ENCODE assay signal across 8 cellular contexts in the genomic region with DNA sequence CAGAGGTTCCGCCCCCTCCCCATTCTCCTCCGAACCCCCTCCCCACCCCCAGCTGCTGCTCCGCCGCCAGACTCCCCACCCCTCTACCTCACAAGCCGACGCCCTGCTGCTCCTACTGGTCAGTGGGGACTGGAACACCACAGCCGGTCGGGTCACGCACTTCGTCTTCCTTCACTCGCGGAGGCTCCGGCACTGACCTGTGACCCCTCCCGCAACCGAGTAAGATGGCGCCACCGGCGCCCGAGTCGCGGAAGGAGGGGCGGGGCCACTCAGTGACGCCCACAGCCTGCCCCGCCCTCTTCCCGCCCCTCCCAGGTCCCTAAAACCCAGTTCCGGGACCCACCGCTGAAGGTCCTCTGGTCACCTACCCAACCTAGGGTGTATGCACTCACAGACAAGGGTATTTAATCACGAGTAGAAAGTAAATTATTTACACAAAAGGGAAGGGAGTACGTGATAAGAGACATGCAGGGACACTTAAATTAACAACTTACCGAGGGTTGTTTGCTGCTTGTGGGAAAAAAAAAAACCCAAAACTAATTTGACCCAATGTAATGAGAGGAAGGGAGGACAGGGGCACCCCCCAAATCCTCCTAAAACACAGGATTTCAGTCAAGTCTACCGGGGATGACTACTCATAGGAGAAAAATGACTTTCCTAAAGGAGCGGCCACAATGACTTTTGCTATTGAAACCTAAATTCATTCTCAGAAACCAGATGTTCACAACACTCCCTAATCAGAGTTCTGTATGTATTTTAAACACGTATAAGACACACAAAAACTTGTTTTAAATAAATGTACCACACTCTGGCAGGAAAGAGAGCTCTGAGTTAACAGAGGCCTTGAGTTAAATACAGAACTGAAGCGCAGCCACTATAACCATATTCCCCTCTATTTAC. TPM values are rescaled to one million over a fixed set of nuclear protein-coding genes. Genes with fewer than 3 reads are reported as not detected.
DNase-seq lines count a peak whose midpoint lies in the region; ATAC-seq and TF ChIP-seq lines count a peak whose summit lies in the region.

A gene with protein sequence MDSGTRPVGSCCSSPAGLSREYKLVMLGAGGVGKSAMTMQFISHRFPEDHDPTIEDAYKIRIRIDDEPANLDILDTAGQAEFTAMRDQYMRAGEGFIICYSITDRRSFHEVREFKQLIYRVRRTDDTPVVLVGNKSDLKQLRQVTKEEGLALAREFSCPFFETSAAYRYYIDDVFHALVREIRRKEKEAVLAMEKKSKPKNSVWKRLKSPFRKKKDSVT (minus strand): TSS at position 194 of the 900 bp plus-strand sequence. CDS start 588 bp downstream, outside the sequence.

- peaks cover 50% of the 10 kb centered on the region for H3K36me3 ChIP-seq in BE2C
- peaks cover 6 to 79% of the 10 kb centered on the region in 2 donors for H3K36me3 ChIP-seq in left lung

- TF ChIP-seq POLR2A in GM19099 (IDR thresholded peaks at IDR 0.05; ENCODE audit: extremely low read depth, insufficient read length, low read depth), result peak; percentile 64

- peak; percentile 64 for ATAC-seq in HG03378 (IDR thresholded peaks at IDR 0.05; ENCODE audit: unreplicated experiment)
- ATAC-seq in left lung, result peak; percentile 96

- no peak for TF ChIP-seq CTCF in BE2C (IDR thresholded peaks at IDR 0.05; ENCODE audit: low read depth, low read length)
- TF ChIP-seq CTCF in left lung (IDR thresholded peaks at IDR 0.05), result no peak

- H3K27me3 ChIP-seq in BE2C (no peaks in the 10 kb centered on the region), left lung (no peaks in the 10 kb centered on the region)

- H3K4me1 ChIP-seq in BE2C, result no peaks in the 10 kb centered on the region
- H3K4me1 ChIP-seq in left lung, result peaks cover 4 to 30% of the 10 kb centered on the region in 2 donors

- peak within 1 kb of the TSS; percentile 88 to 92 for H3K27ac ChIP-seq in left lung

- peak; percentile 87 for DNase-seq in BE2C
- peak; percentile 83 for DNase-seq in NCI-H748 (lab: John Stamatoyannopoulos, UW; ENCODE audit: unreplicated experiment)
- peak; percentile 73 to 76 for DNase-seq in activated CD4-positive, alpha-beta T cell treated with anti-CD3 and anti-CD28 coated beads, Interleukin-2, amount 50 U/mL, for 4 hours
- peak in 1 of 2 donors; percentile 75 for DNase-seq in dermis microvascular lymphatic vessel endothelial cell (ENCODE audit: low read depth in 2 of 2)
- DNase-seq in left lung, result peak; percentile 93 to 97
- DNase-seq in stimulated activated CD4-positive, alpha-beta T cell treated with anti-CD3 and anti-CD28 coated beads, Interleukin-2, amount 100 ng/mL, for 48 hours, result peak; percentile 79 to 85

- intact Hi-C loops in left lung (cut with DNase I), result no loop called here

- H3K4me3 ChIP-seq in BE2C (ENCODE audit: low read depth, low read length), result peak within 1 kb of the TSS; percentile 70
- peak within 1 kb of the TSS; percentile 64 to 78 for H3K4me3 ChIP-seq in left lung

- H3K9me3 ChIP-seq in BE2C (no peaks in the 10 kb centered on the region), left lung (no peaks in the 10 kb centered on the region)

RNA-seq across cellular contexts. Expression of the gene that starts here (rescaled TPM):
- polyA plus RNA-seq in BE2C (2012; ENCODE audit: insufficient read depth, insufficient read length, low read depth), result 9.3 TPM
- total RNA-seq in dermis microvascular lymphatic vessel endothelial cell, result 18.2 and 36.3 TPM in 2 replicates
- 10 to 100 TPM; 40.8 to 55.3 TPM for total RNA-seq in left lung
